8 cellular contexts compared by ENCODE assay signal in genomic region chr3:108100906-108101305, GRCh38. TPM values are rescaled to one million over a fixed set of nuclear protein-coding genes. Genes with fewer than 3 reads are reported as not detected.
DNase-seq lines count a peak whose midpoint lies in the region; ATAC-seq and TF ChIP-seq lines count a peak whose summit lies in the region.

No MANE protein-coding gene starts in this region.

- H3K4me1 Mint-ChIP-seq in activated CD8-positive, alpha-beta T cell treated with anti-CD3 and anti-CD28 coated beads, Interleukin-2, amount 10 ng/mL, durations not matched to agents 7 days and 5 days (ENCODE audit: low read depth) = peaks cover 62% of the 10 kb centered on the region
- peaks cover 5% of the 10 kb centered on the region for H3K4me1 Mint-ChIP-seq in progenitor cell of endocrine pancreas (ENCODE audit: low read depth)

- DNase-seq in DND-41 (no peak), progenitor cell of endocrine pancreas (ENCODE audit: low spot score, unreplicated experiment) (no peak), SK-N-SH (no peak), NCI-H2227 (lab: John Stamatoyannopoulos, UW; ENCODE audit: unreplicated experiment) (no peak), HEK293T (ENCODE audit: extremely low spot score) (no peak)
- DNase-seq in activated CD8-positive, alpha-beta T cell treated with anti-CD3 and anti-CD28 coated beads, Interleukin-2, amount 10 ng/mL, durations not matched to agents 7 days and 5 days = peak; percentile 56

- CTCF ChIA-PET in activated CD8-positive, alpha-beta T cell treated with anti-CD3 and anti-CD28 coated beads, Interleukin-2, amount 10 ng/mL, durations not matched to agents 7 days and 5 days (lab: Charles Lee) = interaction anchor here (1.3 to 2.3 kb wide), 3 partner anchors 8 to 173 kb away, joined by 5 to 7 read pairs (median 7); no protein-coding TSS in a partner anchor
- CTCF ChIA-PET in SK-N-SH (lab: Yijun Ruan, JAX) = interaction anchor here (1.1 kb wide), 1 partner anchor 17 kb away, joined by 3 read pairs; no protein-coding TSS in a partner anchor
- CTCF ChIA-PET in HEK293T (lab: Yijun Ruan, JAX) = no interaction called here

- H3K4me1 ChIP-seq in DND-41 (ENCODE audit: insufficient read depth, low read length) = peaks cover 8% of the 10 kb centered on the region; the same call in 1 of the 2 replicates
- peaks cover 0 to 8% of the 10 kb centered on the region in 2 experiments; a peak in 2 of 4 replicates for H3K4me1 ChIP-seq in SK-N-SH (ENCODE audit: control insufficient read depth in 1 of 2, insufficient read depth in 2 of 2, low read depth in 1 of 2, low read length in 1 of 2)

- H3K27ac ChIP-seq in DND-41 (ENCODE audit: low read length) (no peak overlapping the region), SK-N-SH (ENCODE audit: low read depth in 2 of 2, low read length in 1 of 2) (no peak overlapping the region)

- no peaks in the 10 kb centered on the region for H3K36me3 Mint-ChIP-seq in activated CD8-positive, alpha-beta T cell treated with anti-CD3 and anti-CD28 coated beads, Interleukin-2, amount 10 ng/mL, durations not matched to agents 7 days and 5 days (ENCODE audit: low read depth)
- no peaks in the 10 kb centered on the region for H3K36me3 Mint-ChIP-seq in progenitor cell of endocrine pancreas (ENCODE audit: insufficient read depth)

- H2AFZ ChIP-seq in DND-41 (ENCODE audit: low read depth, low read length) = no peak overlapping the region
- H2AFZ ChIP-seq in SK-N-SH (ENCODE audit: low read depth) = no peak overlapping the region

- no peaks in the 10 kb centered on the region for H3K79me2 ChIP-seq in DND-41 (ENCODE audit: insufficient read depth, low read length)
- H3K79me2 ChIP-seq in SK-N-SH (ENCODE audit: insufficient read depth) = no peaks in the 10 kb centered on the region

- H3K4me2 ChIP-seq in DND-41 (ENCODE audit: insufficient read depth, low read length) (no peak overlapping the region), SK-N-SH (no peak overlapping the region)

- no peak for TF ChIP-seq CTCF in DND-41 (IDR thresholded peaks at IDR 0.05; ENCODE audit: borderline replicate concordance, extremely low read depth, low read length, poor library complexity, severe bottlenecking)
- no peak for TF ChIP-seq CTCF in progenitor cell of endocrine pancreas (IDR thresholded peaks at IDR 0.05; ENCODE audit: unreplicated experiment)
- TF ChIP-seq CTCF in SK-N-SH (IDR thresholded peaks at IDR 0.05) = no peak

- no peaks in the 10 kb centered on the region for H3K9me2 ChIP-seq in SK-N-SH

- H3K36me3 ChIP-seq in DND-41 (ENCODE audit: insufficient read depth, low read length) = no peaks in the 10 kb centered on the region
- H3K36me3 ChIP-seq in SK-N-SH (replicated peaks in 1 of 2; ENCODE audit: control insufficient read depth in 1 of 2, insufficient read depth in 2 of 2, low read length in 1 of 2) = no peaks in the 10 kb centered on the region

- H3K4me3 Mint-ChIP-seq in activated CD8-positive, alpha-beta T cell treated with anti-CD3 and anti-CD28 coated beads, Interleukin-2, amount 10 ng/mL, durations not matched to agents 7 days and 5 days = peak overlapping the region; percentile 20
- no peak overlapping the region for H3K4me3 Mint-ChIP-seq in progenitor cell of endocrine pancreas (ENCODE audit: low read depth)

- H3F3A ChIP-seq in SK-N-SH (replicated peaks; ENCODE audit: insufficient read depth) = no peaks in the 10 kb centered on the region

- no peak for TF ChIP-seq EP300 in SK-N-SH (IDR thresholded peaks at IDR 0.05; ENCODE audit: borderline replicate concordance in 1 of 2, low read depth in 1 of 2, low read length in 1 of 2)

- H3K9me3 ChIP-seq in DND-41 (ENCODE audit: insufficient read depth, low read length, severe bottlenecking) (no peaks in the 10 kb centered on the region), SK-N-SH (no peaks in the 10 kb centered on the region)

- H3K9me3 Mint-ChIP-seq in activated CD8-positive, alpha-beta T cell treated with anti-CD3 and anti-CD28 coated beads, Interleukin-2, amount 10 ng/mL, durations not matched to agents 7 days and 5 days (ENCODE audit: insufficient read depth) = no peaks in the 10 kb centered on the region
- H3K9me3 Mint-ChIP-seq in progenitor cell of endocrine pancreas (ENCODE audit: low read depth) = no peaks in the 10 kb centered on the region

- no peak for TF ChIP-seq RAD21 in SK-N-SH (IDR thresholded peaks at IDR 0.05; ENCODE audit: low read length)

- peak overlapping the region; percentile 82 for H3K27ac Mint-ChIP-seq in activated CD8-positive, alpha-beta T cell treated with anti-CD3 and anti-CD28 coated beads, Interleukin-2, amount 10 ng/mL, durations not matched to agents 7 days and 5 days
- H3K27ac Mint-ChIP-seq in progenitor cell of endocrine pancreas = no peak overlapping the region

- H4K20me1 ChIP-seq in DND-41 (ENCODE audit: insufficient read depth, low read length) (no peaks in the 10 kb centered on the region), SK-N-SH (ENCODE audit: insufficient read depth) (no peaks in the 10 kb centered on the region)

- POLR2A ChIA-PET in activated CD8-positive, alpha-beta T cell treated with anti-CD3 and anti-CD28 coated beads, Interleukin-2, amount 10 ng/mL, durations not matched to agents 7 days and 5 days (lab: Charles Lee) = interaction anchor here (1.0 to 5.0 kb wide), 5 partner anchors 9 to 26 kb away, joined by 4 to 30 read pairs (median 10); no protein-coding TSS in a partner anchor
- POLR2A ChIA-PET in SK-N-SH (lab: Yijun Ruan, JAX) (no interaction called here), HEK293T (lab: Yijun Ruan, JAX) (no interaction called here)

- no peaks in the 10 kb centered on the region for H3K27me3 ChIP-seq in DND-41 (ENCODE audit: insufficient read depth, low read length, poor library complexity)
- H3K27me3 ChIP-seq in SK-N-SH (ENCODE audit: insufficient read depth) = no peaks in the 10 kb centered on the region

- H3K9ac ChIP-seq in DND-41 (ENCODE audit: low read depth, low read length) (no peak overlapping the region), SK-N-SH (no peak overlapping the region)

- H3K4me3 ChIP-seq in DND-41 (ENCODE audit: low read depth in 1 of 2, low read length in 2 of 2) (no peak overlapping the region), SK-N-SH (ENCODE audit: low read depth in 2 of 2, low read length in 1 of 2) (no peak overlapping the region)

- WGBS in SK-N-SH (ENCODE audit: low lambda C conversion rate) = 91% methylated on average over 2 of the region's 2 CpGs

- ATAC-seq in DND-41 (ENCODE audit: insufficient read depth, low read depth) = peak; percentile 69
- peak; percentile 87 for ATAC-seq in GM19467 (IDR thresholded peaks at IDR 0.05; ENCODE audit: unreplicated experiment)
- ATAC-seq in HG03457 (IDR thresholded peaks at IDR 0.05; ENCODE audit: unreplicated experiment) = peak; percentile 76
- ATAC-seq in activated CD8-positive, alpha-beta T cell treated with anti-CD3 and anti-CD28 coated beads, Interleukin-2, amount 10 ng/mL, durations not matched to agents 7 days and 5 days = peak; percentile 78

- H3K27me3 Mint-ChIP-seq in activated CD8-positive, alpha-beta T cell treated with anti-CD3 and anti-CD28 coated beads, Interleukin-2, amount 10 ng/mL, durations not matched to agents 7 days and 5 days (ENCODE audit: low read depth) = no peaks in the 10 kb centered on the region
- peaks cover 8% of the 10 kb centered on the region for H3K27me3 Mint-ChIP-seq in progenitor cell of endocrine pancreas

TF ChIP-seq in SK-N-SH, 30 proteins besides CTCF, POLR2A, EP300 and RAD21 (continues in another document):
- TF ChIP-seq GATA2 (CRISPR knock-in tag; IDR thresholded peaks at IDR 0.05) (no peak), RXRA (IDR thresholded peaks at IDR 0.05; ENCODE audit: borderline replicate concordance, low read depth) (no peak), ZBTB33 (IDR thresholded peaks at IDR 0.05; ENCODE audit: borderline replicate concordance, low read depth) (no peak)

TF ChIP-seq in HEK293T, 16 proteins besides CTCF, POLR2A, EP300 and RAD21:
- no peak for TF ChIP-seq CTBP1 (IDR thresholded peaks at IDR 0.05; ENCODE audit: borderline replicate concordance)
- TF ChIP-seq FOXM1 (IDR thresholded peaks at IDR 0.05; ENCODE audit: borderline replicate concordance) = no peak
- TF ChIP-seq TARDBP (IDR thresholded peaks at IDR 0.05) = no peak
- TF ChIP-seq LEF1 (IDR thresholded peaks at IDR 0.05; ENCODE audit: borderline replicate concordance) = no peak
- TF ChIP-seq HDGF (IDR thresholded peaks at IDR 0.05; ENCODE audit: borderline replicate concordance) = no peak
- no peak for TF ChIP-seq ZNF384 (IDR thresholded peaks at IDR 0.05)

RNA-seq across cellular contexts. Expression of gene CD47, which starts 10.1 kb away (rescaled TPM):
- total RNA-seq in activated CD8-positive, alpha-beta T cell treated with anti-CD3 and anti-CD28 coated beads, Interleukin-2, amount 10 ng/mL, durations not matched to agents 7 days and 5 days = 100 to 1,000 TPM; 136 to 137 TPM
- total RNA-seq in progenitor cell of endocrine pancreas = 55.1 and 65.3 TPM in 2 replicates
- polyA plus RNA-seq in SK-N-SH (2012; rRNA removed) = 19.6 and 20.0 TPM in 2 replicates
- polyA plus RNA-seq in SK-N-SH (2012; cell fraction: cytosol; rRNA removed) = 27.8 and 35.8 TPM in 2 replicates
- polyA plus RNA-seq in SK-N-SH (2012; cell fraction: nucleus; rRNA removed) = 11.7 and 24.3 TPM in 2 replicates
